9 cellular contexts compared by ENCODE assay signal in the genomic region with DNA sequence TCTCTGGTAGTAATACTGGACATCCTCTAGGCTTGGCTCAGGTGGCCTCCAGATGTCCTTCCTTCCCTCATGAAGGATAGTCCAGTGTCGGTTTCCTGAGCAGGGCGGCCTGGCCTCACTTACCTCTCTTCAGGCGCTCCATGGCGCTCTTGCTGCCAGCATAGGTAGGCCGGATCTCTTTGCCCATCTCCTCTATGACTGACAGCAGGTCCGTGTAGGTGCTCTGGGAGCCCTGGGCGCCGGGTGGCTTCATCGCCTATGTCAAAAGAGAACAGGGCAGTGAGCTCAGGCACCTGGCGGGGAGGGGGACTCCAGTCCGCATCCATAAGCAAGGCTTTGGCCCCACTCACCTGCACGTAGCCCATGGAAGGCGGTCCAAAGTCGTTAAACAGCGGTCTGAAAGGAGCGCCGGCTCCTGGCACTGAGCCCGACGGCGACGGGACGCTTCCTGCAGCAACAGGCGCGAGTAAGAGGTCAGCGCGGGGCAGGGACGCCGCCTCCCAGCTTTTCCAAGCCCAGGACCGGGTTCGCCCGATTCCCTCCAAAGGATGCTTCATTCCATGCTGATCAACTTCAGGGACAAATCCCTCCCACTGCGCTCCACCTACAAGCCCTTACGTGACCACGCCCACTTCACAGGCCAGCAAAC. TPM values are rescaled to one million over a fixed set of nuclear protein-coding genes. Genes with fewer than 3 reads are reported as not detected.
DNase-seq lines count a peak whose midpoint lies in the region; ATAC-seq and TF ChIP-seq lines count a peak whose summit lies in the region.
"Had no signal": no experiment of that assay in that cellular context is flagged by ENCODE, and none has a peak within 500 bp of the region (broad histone marks: within the 10 kb centered on the region; RNA-seq: fewer than 3 reads in every experiment).

No MANE protein-coding gene starts in this region.

- H3K27me3 Mint-ChIP-seq in T-helper 1 cell treated with Interleukin-12 subunit alpha and Interleukin-12 subunit beta and Interleukin-4 antibody, amounts not matched to agents 30 μg/mL and 1 μg/mL, for 36 hours (ENCODE audit: low read depth) = peaks cover 10% of the 10 kb centered on the region
- H3K27me3 Mint-ChIP-seq in natural killer cell (ENCODE audit: low read depth in 2 of 2) = peaks cover 7% of the 10 kb centered on the region in 2 donors

- H3K27ac ChIP-seq in HEK293 (ENCODE audit: extremely low read depth, low read depth, low read length) = peak overlapping the region; percentile 43; the same call in 1 of the 2 replicates
- H3K27ac ChIP-seq in esophagus muscularis mucosa (replicated peaks in 1 of 4) = peak overlapping the region; percentile 97 to 100 (median 98)

- H3K36me3 ChIP-seq in BE2C (no peaks in the 10 kb centered on the region), HEK293 (ENCODE audit: control insufficient read depth in 2 of 2, insufficient read depth in 1 of 2, low read length in 2 of 2) (peaks cover 0 to 13% of the 10 kb centered on the region in 2 experiments; a peak in 1 of 3 replicates), esophagus muscularis mucosa (peaks cover 0 to 12% (median 10%) of the 10 kb centered on the region in 4 donors)

- H3K4me3 Mint-ChIP-seq in T-helper 1 cell treated with Interleukin-12 subunit alpha and Interleukin-12 subunit beta and Interleukin-4 antibody, amounts not matched to agents 30 μg/mL and 1 μg/mL, for 36 hours = peak overlapping the region; percentile 91
- H3K4me3 Mint-ChIP-seq in natural killer cell = peak overlapping the region; percentile 83

- ATAC-seq in natural killer cell (no peak), GM19351 (IDR thresholded peaks at IDR 0.05; ENCODE audit: unreplicated experiment) (no peak)

- H3K4me1 ChIP-seq in BE2C (peaks cover 6% of the 10 kb centered on the region; the same call in 1 of the 2 replicates), HEK293 (ENCODE audit: control insufficient read depth, insufficient read depth, low read length) (no peaks in the 10 kb centered on the region), esophagus muscularis mucosa (peaks cover 27 to 60% (median 54%) of the 10 kb centered on the region in 4 donors)

- no peaks in the 10 kb centered on the region for H3K9me3 Mint-ChIP-seq in T-helper 1 cell treated with Interleukin-12 subunit alpha and Interleukin-12 subunit beta and Interleukin-4 antibody, amounts not matched to agents 30 μg/mL and 1 μg/mL, for 36 hours
- H3K9me3 Mint-ChIP-seq in natural killer cell = no peaks in the 10 kb centered on the region

- no peak for TF ChIP-seq CTCF in BE2C (IDR thresholded peaks at IDR 0.05; ENCODE audit: low read depth, low read length)
- TF ChIP-seq CTCF in HEK293 (tag by site-specific recombination; IDR thresholded peaks at IDR 0.05) = 0 out of 2 replicates have a peak, but pooled peaks have one; percentile 9
- TF ChIP-seq CTCF in esophagus muscularis mucosa (IDR thresholded peaks at IDR 0.05) = no peak
- TF ChIP-seq CTCF in natural killer cell (IDR thresholded peaks at IDR 0.05) = no peak

- peak overlapping the region; percentile 96 for H3K27ac Mint-ChIP-seq in T-helper 1 cell treated with Interleukin-12 subunit alpha and Interleukin-12 subunit beta and Interleukin-4 antibody, amounts not matched to agents 30 μg/mL and 1 μg/mL, for 36 hours
- H3K27ac Mint-ChIP-seq in natural killer cell = peak overlapping the region; percentile 95 to 97

- peaks cover 34% of the 10 kb centered on the region for H3K4me1 Mint-ChIP-seq in T-helper 1 cell treated with Interleukin-12 subunit alpha and Interleukin-12 subunit beta and Interleukin-4 antibody, amounts not matched to agents 30 μg/mL and 1 μg/mL, for 36 hours (ENCODE audit: low read depth)
- peaks cover 31 to 55% of the 10 kb centered on the region in 2 donors for H3K4me1 Mint-ChIP-seq in natural killer cell

- DNase-seq in BE2C (no peak), esophagus muscularis mucosa (ENCODE audit: extremely low spot score) (no peak), natural killer cell (no peak), amniotic stem cell (lab: John Stamatoyannopoulos, UW) (no peak), H4 (ENCODE audit: low spot score) (no peak)

- H3K36me3 Mint-ChIP-seq in T-helper 1 cell treated with Interleukin-12 subunit alpha and Interleukin-12 subunit beta and Interleukin-4 antibody, amounts not matched to agents 30 μg/mL and 1 μg/mL, for 36 hours (ENCODE audit: low read depth) = peaks cover 11% of the 10 kb centered on the region
- H3K36me3 Mint-ChIP-seq in natural killer cell = no peaks in the 10 kb centered on the region

- H3K9me3 ChIP-seq in BE2C (no peaks in the 10 kb centered on the region), HEK293 (ENCODE audit: control insufficient read depth, insufficient read depth, low read depth, low read length) (no peaks in the 10 kb centered on the region), esophagus muscularis mucosa (no peaks in the 10 kb centered on the region)

- intact Hi-C loops in esophagus muscularis mucosa (cut with DNase I) (loop anchor here (5.0 to 10.0 kb wide), 2 partner anchors 105 to 153 kb away; a partner anchor contains a TSS), natural killer cell (cut with micrococcal nuclease) (loop anchor here (5.0 to 10.0 kb wide), 3 partner anchors 105 to 240 kb away; a partner anchor contains a TSS)

- H3K4me3 ChIP-seq in BE2C (ENCODE audit: low read depth, low read length) (peak overlapping the region; percentile 81), HEK293 (ENCODE audit: low read depth, low read length) (peak overlapping the region; percentile 67), esophagus muscularis mucosa (peak overlapping the region; percentile 72 to 93 (median 81))

- POLR2A ChIA-PET in HEK293 (lab: Yijun Ruan, JAX) = no interaction called here

- no peak for TF ChIP-seq EP300 in esophagus muscularis mucosa (IDR thresholded peaks at IDR 0.05)

- 59% methylated on average over 10 of the region's 34 CpGs for WGBS in esophagus muscularis mucosa

- CTCF ChIA-PET in HEK293 (lab: Yijun Ruan, JAX) = no interaction called here

- TF ChIP-seq POLR2A in esophagus muscularis mucosa (IDR thresholded peaks at IDR 0.05; ENCODE audit: low read depth) = no peak

- H3K27me3 ChIP-seq in BE2C (peaks cover 22% of the 10 kb centered on the region), esophagus muscularis mucosa (peaks cover 0 to 40% (median 3%) of the 10 kb centered on the region in 4 donors)

TF ChIP-seq in HEK293, 187 proteins besides CTCF, POLR2A, EP300 and RAD21 (continues in another document):
- TF ChIP-seq ZNF501 (tag by site-specific recombination; IDR thresholded peaks at IDR 0.05) (0 out of 2 replicates have a peak, but pooled peaks have one; percentile 50), ZNF2 (tag by site-specific recombination; IDR thresholded peaks at IDR 0.05) (0 out of 2 replicates have a peak, but pooled peaks have one; percentile 42), ZNF292 (tag by site-specific recombination; IDR thresholded peaks at IDR 0.05; ENCODE audit: borderline replicate concordance, low read depth) (no peak), ZNF548 (tag by site-specific recombination; IDR thresholded peaks at IDR 0.05) (no peak), ZNF561 (tag by site-specific recombination; IDR thresholded peaks at IDR 0.05; ENCODE audit: borderline replicate concordance) (no peak), ZNF621 (tag by site-specific recombination; IDR thresholded peaks at IDR 0.05) (no peak), ZBTB17 (tag by site-specific recombination; IDR thresholded peaks at IDR 0.05) (0 out of 2 replicates have a peak, but pooled peaks have one; percentile 31), ZNF133 (tag by site-specific recombination; IDR thresholded peaks at IDR 0.05) (no peak), KLF9 (tag by site-specific recombination; IDR thresholded peaks at IDR 0.05; ENCODE audit: low read depth) (peak; percentile 91), SETDB1 (IDR thresholded peaks at IDR 0.05; ENCODE audit: insufficient read length, low read length) (no peak), KLF7 (tag by site-specific recombination; IDR thresholded peaks at IDR 0.05; ENCODE audit: borderline replicate concordance) (no peak), ZNF10 (tag by site-specific recombination; IDR thresholded peaks at IDR 0.05) (peak; percentile 23; the same call in 1 of the 2 replicates)
- TF ChIP-seq, protein P1, sequence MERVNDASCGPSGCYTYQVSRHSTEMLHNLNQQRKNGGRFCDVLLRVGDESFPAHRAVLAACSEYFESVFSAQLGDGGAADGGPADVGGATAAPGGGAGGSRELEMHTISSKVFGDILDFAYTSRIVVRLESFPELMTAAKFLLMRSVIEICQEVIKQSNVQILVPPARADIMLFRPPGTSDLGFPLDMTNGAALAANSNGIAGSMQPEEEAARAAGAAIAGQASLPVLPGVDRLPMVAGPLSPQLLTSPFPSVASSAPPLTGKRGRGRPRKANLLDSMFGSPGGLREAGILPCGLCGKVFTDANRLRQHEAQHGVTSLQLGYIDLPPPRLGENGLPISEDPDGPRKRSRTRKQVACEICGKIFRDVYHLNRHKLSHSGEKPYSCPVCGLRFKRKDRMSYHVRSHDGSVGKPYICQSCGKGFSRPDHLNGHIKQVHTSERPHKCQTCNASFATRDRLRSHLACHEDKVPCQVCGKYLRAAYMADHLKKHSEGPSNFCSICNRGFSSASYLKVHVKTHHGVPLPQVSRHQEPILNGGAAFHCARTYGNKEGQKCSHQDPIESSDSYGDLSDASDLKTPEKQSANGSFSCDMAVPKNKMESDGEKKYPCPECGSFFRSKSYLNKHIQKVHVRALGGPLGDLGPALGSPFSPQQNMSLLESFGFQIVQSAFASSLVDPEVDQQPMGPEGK (tag by site-specific recombination; IDR thresholded peaks at IDR 0.05) = peak; percentile 41; the same call in 1 of the 2 replicates

RNA-seq across cellular contexts. Expression of a gene that starts 0.6 kb away (rescaled TPM):
- 88.6 TPM for polyA plus RNA-seq in BE2C (2012; ENCODE audit: insufficient read depth, insufficient read length, low read depth)
- total RNA-seq in esophagus muscularis mucosa (100 to 1,000 TPM in 1 of 4 donors, 10 to 100 TPM in 3; 61.0 to 111 (median 67.8) TPM), natural killer cell (10 to 100 TPM; 57.9 to 67.7 (median 65.5) TPM)
- 28.3 and 32.3 TPM in 2 replicates for total RNA-seq in H4 (2014; rRNA removed; shearing (Covaris generic))

RNA-seq across cellular contexts. Expression of a gene that starts 2.2 kb away (rescaled TPM):
- 39.4 TPM for polyA plus RNA-seq in BE2C (2012; ENCODE audit: insufficient read depth, insufficient read length, low read depth)
- 10 to 100 TPM; 11.6 to 23.6 (median 15.3) TPM for total RNA-seq in esophagus muscularis mucosa
- 100 to 1,000 TPM in 2 of 3 donors, 10 to 100 TPM in 1; 99.9 to 135 (median 123) TPM for total RNA-seq in natural killer cell
- 13.7 and 16.6 TPM in 2 replicates for total RNA-seq in H4 (2014; rRNA removed; shearing (Covaris generic))

RNA-seq across cellular contexts. Expression of a gene that starts 15.9 kb away (rescaled TPM):
- polyA plus RNA-seq in BE2C (2012; ENCODE audit: insufficient read depth, insufficient read length, low read depth) = not detected
- not detected for total RNA-seq in esophagus muscularis mucosa
- not detected for total RNA-seq in natural killer cell
- not detected in 2 replicates for total RNA-seq in H4 (2014; rRNA removed; shearing (Covaris generic))
- total RNA-seq: HT1080 had no signal

RNA-seq across cellular contexts. Expression of a gene that starts 24.5 kb away (rescaled TPM):
- 218 TPM for polyA plus RNA-seq in BE2C (2012; ENCODE audit: insufficient read depth, insufficient read length, low read depth)
- total RNA-seq in esophagus muscularis mucosa (100 to 1,000 TPM in 3 of 4 donors, 10 to 100 TPM in 1; 68.1 to 121 (median 108) TPM), natural killer cell (100 to 1,000 TPM in 1 of 3 donors, 10 to 100 TPM in 2; 93.3 to 113 (median 98.1) TPM)
- total RNA-seq in H4 (2014; rRNA removed; shearing (Covaris generic)) = 69.9 and 83.0 TPM in 2 replicates

RNA-seq across cellular contexts. Expression of a gene that starts 38.3 kb away (rescaled TPM):
- polyA plus RNA-seq in BE2C (2012; ENCODE audit: insufficient read depth, insufficient read length, low read depth) = 36.5 TPM
- total RNA-seq in esophagus muscularis mucosa (10 to 100 TPM; 36.1 to 48.7 (median 46.2) TPM), natural killer cell (10 to 100 TPM; 57.8 to 65.7 (median 61.2) TPM)
- 17.3 and 38.6 TPM in 2 replicates for total RNA-seq in H4 (2014; rRNA removed; shearing (Covaris generic))
